15 cellular contexts compared by ENCODE assay signal in the genomic region with DNA sequence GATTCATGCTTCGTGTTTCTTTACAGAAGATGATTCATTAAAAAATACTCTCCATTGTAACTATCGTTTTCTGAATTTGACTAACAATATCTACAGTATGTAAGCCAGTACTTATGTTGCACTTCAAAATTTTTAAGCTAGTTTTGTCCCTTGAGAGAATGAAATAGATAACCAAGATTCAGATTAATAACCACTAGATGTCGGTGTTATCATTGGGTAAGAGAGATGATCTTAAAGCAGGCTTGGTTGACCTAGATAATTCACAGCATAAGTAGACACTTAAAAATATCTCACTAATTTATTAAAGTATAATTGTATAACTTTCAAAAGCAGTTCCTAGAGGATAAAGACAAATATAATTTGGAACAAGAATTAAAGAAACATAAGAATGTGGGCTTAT.
DNase-seq lines count a peak whose midpoint lies in the region; ATAC-seq, FAIRE-seq and TF ChIP-seq lines count a peak whose summit lies in the region.
"Had no signal": no experiment of that assay in that cellular context is flagged by ENCODE, and none has a peak within 500 bp of the region (broad histone marks: within the 10 kb centered on the region; RNA-seq: fewer than 3 reads in every experiment).

No MANE protein-coding gene starts in this region.

- H3K4me2 ChIP-seq in OCI-LY7 (ENCODE audit: low read length): no peak overlapping the region

- DNase-seq in OCI-LY7 (ENCODE audit: low spot score) (peak; percentile 1), GM03348 (ENCODE audit: low spot score) (no peak), immature natural killer cell (no peak)
- DNase-seq: activated effector memory CD4-positive, alpha-beta T cell treated with anti-CD3 and anti-CD28 coated beads, Interleukin-2, amount 50 U/mL, for 16 hours; COR-L47; effector memory CD4-positive, alpha-beta T cell; NCI-H1048; sigmoid colon had no signal

- no peaks in the 10 kb centered on the region for H3K36me3 Mint-ChIP-seq in immature natural killer cell

- no peaks in the 10 kb centered on the region; the same call in 1 of the 2 replicates for H3K9me2 ChIP-seq in OCI-LY7 (ENCODE audit: insufficient read depth, low read length)

- H3K9me3 ChIP-seq in HEK293 (ENCODE audit: control insufficient read depth, insufficient read depth, low read depth, low read length) (no peaks in the 10 kb centered on the region), OCI-LY7 (ENCODE audit: low read length) (no peaks in the 10 kb centered on the region)
- H3K9me3 ChIP-seq: sigmoid colon had no signal

- CTCF ChIA-PET in HEK293 (lab: Yijun Ruan, JAX) (interaction anchor here (1.4 kb wide), 1 partner anchor 114 kb away, joined by 5 read pairs; no protein-coding TSS in a partner anchor), OCI-LY7 (lab: Charles Lee; ENCODE audit: unreplicated experiment) (no interaction called here)

- no peak overlapping the region for H2AFZ ChIP-seq in OCI-LY7 (ENCODE audit: low read length)

- H3K27ac ChIP-seq in HEK293 (ENCODE audit: extremely low read depth, low read depth, low read length) (no peak overlapping the region), OCI-LY7 (ENCODE audit: low read depth, low read length, poor library complexity, severe bottlenecking) (no peak overlapping the region)
- H3K27ac ChIP-seq: sigmoid colon had no signal

- peak; percentile 97 for FAIRE-seq in A204.1 (lab: Jason Lieb, UNC)
- peak; percentile 72 for FAIRE-seq in endometrium (lab: Jason Lieb, UNC)

- H3K4me3 ChIP-seq in HEK293 (ENCODE audit: low read depth, low read length) (no peak overlapping the region), OCI-LY7 (ENCODE audit: low read depth, low read length, poor library complexity, severe bottlenecking) (no peak overlapping the region)
- H3K4me3 ChIP-seq: lung, sigmoid colon had no signal

- POLR2A ChIA-PET in HEK293 (lab: Yijun Ruan, JAX): no interaction called here
- POLR2A ChIA-PET in OCI-LY7 (lab: Charles Lee): no interaction called here

- H3K9me3 Mint-ChIP-seq in immature natural killer cell: peaks cover 0 to 6% (median 4%) of the 10 kb centered on the region in 6 donors
- H3K9me3 Mint-ChIP-seq: T-helper 1 cell treated with Interleukin-12 subunit alpha and Interleukin-12 subunit beta and Interleukin-4 antibody, amounts not matched to agents 30 μg/mL and 1 μg/mL, for 36 hours had no signal

- TF ChIP-seq CTCF in HEK293 (tag by site-specific recombination; IDR thresholded peaks at IDR 0.05) (no peak), OCI-LY7 (conservative IDR thresholded peaks at IDR 0.05; ENCODE audit: low read length) (0 out of 2 replicates have a peak, but pooled peaks have one; percentile 31)

- H3K4me1 Mint-ChIP-seq in immature natural killer cell: no peaks in the 10 kb centered on the region

- ATAC-seq in HG02884 (IDR thresholded peaks at IDR 0.05; ENCODE audit: unreplicated experiment) (no peak), HG02678 (IDR thresholded peaks at IDR 0.05; ENCODE audit: unreplicated experiment) (no peak)

- H3K27ac Mint-ChIP-seq in immature natural killer cell: no peak overlapping the region
- H3K27ac Mint-ChIP-seq: T-helper 1 cell treated with Interleukin-12 subunit alpha and Interleukin-12 subunit beta and Interleukin-4 antibody, amounts not matched to agents 30 μg/mL and 1 μg/mL, for 36 hours had no signal

- H3K79me2 ChIP-seq in OCI-LY7 (ENCODE audit: insufficient read depth, low read depth, low read length): no peaks in the 10 kb centered on the region

- H3K4me3 Mint-ChIP-seq in immature natural killer cell: no peak overlapping the region
- H3K4me3 Mint-ChIP-seq: T-helper 1 cell treated with Interleukin-12 subunit alpha and Interleukin-12 subunit beta and Interleukin-4 antibody, amounts not matched to agents 30 μg/mL and 1 μg/mL, for 36 hours had no signal

- H3K4me1 ChIP-seq in HEK293 (ENCODE audit: control insufficient read depth, insufficient read depth, low read length): no peaks in the 10 kb centered on the region
- no peaks in the 10 kb centered on the region for H3K4me1 ChIP-seq in OCI-LY7 (ENCODE audit: insufficient read depth, low read length, poor library complexity, severe bottlenecking)
- H3K4me1 ChIP-seq: sigmoid colon had no signal

- H3K36me3 ChIP-seq in HEK293 (ENCODE audit: control insufficient read depth in 2 of 2, insufficient read depth in 1 of 2, low read length in 2 of 2): no peaks in the 10 kb centered on the region
- H3K36me3 ChIP-seq in OCI-LY7 (ENCODE audit: insufficient read depth, low read length): no peaks in the 10 kb centered on the region
- H3K36me3 ChIP-seq: sigmoid colon had no signal

- no TSS peak for BruUV-seq in OCI-LY7 (replicated peaks; lab: Mats Ljungman, UMichigan)

- intact Hi-C loops in OCI-LY7 (cut with micrococcal nuclease; ENCODE audit: unreplicated experiment): no loop called here

- H3K27me3 Mint-ChIP-seq in immature natural killer cell (ENCODE audit: low read depth in 3 of 3): no peaks in the 10 kb centered on the region

- H4K20me1 ChIP-seq in OCI-LY7 (ENCODE audit: insufficient read depth, low read length): no peaks in the 10 kb centered on the region

TF ChIP-seq in HEK293, 187 proteins besides CTCF, POLR2A, EP300 and RAD21:
- TF ChIP-seq ZNF654 (tag by site-specific recombination; IDR thresholded peaks at IDR 0.05; ENCODE audit: low read depth) (peak; percentile 36; the same call in 1 of the 2 replicates), ZNF530 (tag by site-specific recombination; IDR thresholded peaks at IDR 0.05; ENCODE audit: low read depth) (no peak)
TF ChIP-seq in HEK293: peak in this region for 1.
